ENCODE assay signal across 11 cellular contexts in the genomic region with DNA sequence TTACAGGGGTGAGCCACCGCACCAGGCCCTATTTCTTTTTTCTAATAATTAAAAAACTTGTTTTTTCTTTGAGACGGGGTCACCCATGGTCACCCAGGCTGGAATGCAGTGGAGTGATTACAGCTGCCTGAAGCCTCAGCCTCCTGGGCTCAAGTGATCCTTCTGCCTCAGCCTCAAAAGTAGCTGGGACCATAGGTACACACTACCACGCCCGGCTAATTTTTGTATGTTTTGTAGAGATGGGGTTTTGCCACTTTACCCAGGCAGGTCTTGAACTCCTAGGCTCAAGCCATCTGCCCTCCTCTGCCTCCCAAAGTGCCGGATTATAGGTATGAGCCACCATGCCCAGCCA. TPM values are rescaled to one million over a fixed set of nuclear protein-coding genes. Genes with fewer than 3 reads are reported as not detected.
DNase-seq lines count a peak whose midpoint lies in the region; ATAC-seq and TF ChIP-seq lines count a peak whose summit lies in the region.
"Had no signal": no experiment of that assay in that cellular context is flagged by ENCODE, and none has a peak within 500 bp of the region (broad histone marks: within the 10 kb centered on the region; RNA-seq: fewer than 3 reads in every experiment).

No MANE protein-coding gene starts in this region.

- peaks cover 35% of the 10 kb centered on the region for H3K4me1 Mint-ChIP-seq in activated CD4-positive, alpha-beta T cell treated with anti-CD3 and anti-CD28 coated beads, Interleukin-2, amount 10 ng/mL, durations not matched to agents 7 days and 5 days
- H3K4me1 Mint-ChIP-seq in T-cell = peaks cover 30 to 34% (median 31%) of the 10 kb centered on the region in 3 donors
- peaks cover 30% of the 10 kb centered on the region for H3K4me1 Mint-ChIP-seq in endothelial cell (ENCODE audit: unreplicated experiment)
- peaks cover 25% of the 10 kb centered on the region for H3K4me1 Mint-ChIP-seq in progenitor cell of endocrine pancreas (ENCODE audit: low read depth)

- CTCF ChIA-PET in activated CD4-positive, alpha-beta T cell treated with anti-CD3 and anti-CD28 coated beads, Interleukin-2, amount 10 ng/mL, durations not matched to agents 7 days and 5 days (lab: Charles Lee) = no interaction called here
- CTCF ChIA-PET in T-cell (lab: Charles Lee) = no interaction called here

- H3K27me3 Mint-ChIP-seq in activated CD4-positive, alpha-beta T cell treated with anti-CD3 and anti-CD28 coated beads, Interleukin-2, amount 10 ng/mL, durations not matched to agents 7 days and 5 days = peaks cover 5% of the 10 kb centered on the region
- H3K27me3 Mint-ChIP-seq in T-cell (no peaks in the 10 kb centered on the region), endothelial cell (ENCODE audit: unreplicated experiment) (peaks cover 10% of the 10 kb centered on the region), progenitor cell of endocrine pancreas (peaks cover 20% of the 10 kb centered on the region)

- DNase-seq in activated CD4-positive, alpha-beta T cell treated with anti-CD3 and anti-CD28 coated beads, Interleukin-2, amount 10 ng/mL, durations not matched to agents 7 days and 5 days = no peak
- DNase-seq in activated CD4-positive, alpha-beta T cell treated with anti-CD3 and anti-CD28 coated beads for 1 hour = no peak
- DNase-seq in T-cell (no peak), endothelial cell (ENCODE audit: low spot score) (no peak), progenitor cell of endocrine pancreas (ENCODE audit: low spot score, unreplicated experiment) (no peak), RKO (ENCODE audit: low spot score) (no peak), putamen (ENCODE audit: low spot score) (no peak)
- DNase-seq: activated CD8-positive, alpha-beta memory T cell treated with anti-CD3 and anti-CD28 coated beads for 24 hours; NCI-H2081 treated with DMSO at 0.1 percent for 48 hours; stimulated activated CD4-positive, alpha-beta T cell treated with anti-CD3 and anti-CD28 coated beads, Interleukin-12 subunit alpha, Interleukin-12 subunit beta, amount 100 ng/mL, for 4 hours had no signal

- no peaks in the 10 kb centered on the region for H3K9me3 Mint-ChIP-seq in activated CD4-positive, alpha-beta T cell treated with anti-CD3 and anti-CD28 coated beads, Interleukin-2, amount 10 ng/mL, durations not matched to agents 7 days and 5 days
- H3K9me3 Mint-ChIP-seq in T-cell (no peaks in the 10 kb centered on the region), endothelial cell (ENCODE audit: unreplicated experiment) (no peaks in the 10 kb centered on the region), progenitor cell of endocrine pancreas (ENCODE audit: low read depth) (no peaks in the 10 kb centered on the region)

- POLR2A ChIA-PET in activated CD4-positive, alpha-beta T cell treated with anti-CD3 and anti-CD28 coated beads, Interleukin-2, amount 10 ng/mL, durations not matched to agents 7 days and 5 days (lab: Charles Lee) = no interaction called here
- POLR2A ChIA-PET in T-cell (lab: Charles Lee) = no interaction called here

- H3K36me3 Mint-ChIP-seq in activated CD4-positive, alpha-beta T cell treated with anti-CD3 and anti-CD28 coated beads, Interleukin-2, amount 10 ng/mL, durations not matched to agents 7 days and 5 days (ENCODE audit: low read depth) = peaks cover 11% of the 10 kb centered on the region
- H3K36me3 Mint-ChIP-seq in T-cell (peaks cover 4% of the 10 kb centered on the region), endothelial cell (ENCODE audit: low read depth, unreplicated experiment) (peaks cover 3% of the 10 kb centered on the region), progenitor cell of endocrine pancreas (ENCODE audit: insufficient read depth) (peaks cover 1% of the 10 kb centered on the region)

- no peak overlapping the region for H3K27ac Mint-ChIP-seq in activated CD4-positive, alpha-beta T cell treated with anti-CD3 and anti-CD28 coated beads, Interleukin-2, amount 10 ng/mL, durations not matched to agents 7 days and 5 days
- no peak overlapping the region for H3K27ac Mint-ChIP-seq in T-cell
- no peak overlapping the region for H3K27ac Mint-ChIP-seq in endothelial cell (ENCODE audit: unreplicated experiment)
- H3K27ac Mint-ChIP-seq in progenitor cell of endocrine pancreas = peak overlapping the region; percentile 43

- ATAC-seq in T-cell (replicated peaks in 1 of 4) (no peak), HG03025 (IDR thresholded peaks at IDR 0.05; ENCODE audit: low FRiP score, unreplicated experiment) (no peak)

- peak overlapping the region; percentile 73 for H3K4me3 Mint-ChIP-seq in activated CD4-positive, alpha-beta T cell treated with anti-CD3 and anti-CD28 coated beads, Interleukin-2, amount 10 ng/mL, durations not matched to agents 7 days and 5 days
- peak overlapping the region; percentile 68 to 92 (median 69) for H3K4me3 Mint-ChIP-seq in T-cell
- peak overlapping the region; percentile 72 for H3K4me3 Mint-ChIP-seq in endothelial cell (ENCODE audit: unreplicated experiment)
- peak overlapping the region; percentile 67 for H3K4me3 Mint-ChIP-seq in progenitor cell of endocrine pancreas (ENCODE audit: low read depth)

- no peak for TF ChIP-seq CTCF in endothelial cell (IDR thresholded peaks at IDR 0.05; ENCODE audit: unreplicated experiment)
- no peak for TF ChIP-seq CTCF in progenitor cell of endocrine pancreas (IDR thresholded peaks at IDR 0.05; ENCODE audit: unreplicated experiment)

RNA-seq across cellular contexts. Expression of a gene that starts 0.9 kb away (rescaled TPM):
- 100 to 1,000 TPM; 224 to 228 TPM for total RNA-seq in activated CD4-positive, alpha-beta T cell treated with anti-CD3 and anti-CD28 coated beads, Interleukin-2, amount 10 ng/mL, durations not matched to agents 7 days and 5 days
- total RNA-seq in T-cell (100 to 1,000 TPM in 4 of 5 donors, 10 to 100 TPM in 1; 98.2 to 139 (median 118) TPM), endothelial cell (ENCODE audit: unreplicated experiment) (305 TPM), progenitor cell of endocrine pancreas (250 and 259 TPM in 2 replicates)
